16 cellular contexts compared by ENCODE assay signal in genomic region chr14:41498959-41499358, GRCh38.
"Had no signal": no experiment of that assay in that cellular context is flagged by ENCODE, and none has a peak within 500 bp of the region (broad histone marks: within the 10 kb centered on the region; RNA-seq: fewer than 3 reads in every experiment).

No MANE protein-coding gene starts in this region.

- H3K36me3 ChIP-seq: cardiac muscle cell, colonic mucosa, transverse colon had no signal

- H3K27me3 ChIP-seq: cardiac muscle cell, colonic mucosa, transverse colon had no signal

- H3K9me3 ChIP-seq: colonic mucosa, transverse colon had no signal

- DNase-seq: activated CD8-positive, alpha-beta memory T cell treated with anti-CD3 and anti-CD28 coated beads, Interleukin-2, amount 50 U/mL, for 4 hours; activated CD8-positive, alpha-beta T cell treated with anti-CD3 and anti-CD28 coated beads for 36 hours; activated gamma-delta T cell treated with Interleukin-2 at 50 U/mL for 16 hours; activated naive CD8-positive, alpha-beta T cell treated with anti-CD3 and anti-CD28 coated beads for 36 hours; activated T-cell treated with anti-CD3 and anti-CD28 coated beads, Interleukin-2, amount 50 U/mL, for 72 hours; aorta; colonic mucosa; effector CD8-positive, alpha-beta T cell; immature natural killer cell; left colon; nucleus accumbens; right cardiac atrium; T-helper 9 cell; transverse colon had no signal

- H3K27ac ChIP-seq: cardiac muscle cell, colonic mucosa, transverse colon, VCaP had no signal

- H3K4me3 ChIP-seq: cardiac muscle cell, colonic mucosa, transverse colon had no signal

- H3K4me1 ChIP-seq: colonic mucosa, transverse colon had no signal
